Comparison of ENCODE assay signal across 8 cellular contexts in genomic region chr16:3857189-3858013, GRCh38. TPM values are rescaled to one million over a fixed set of nuclear protein-coding genes. Genes with fewer than 3 reads are reported as not detected.
DNase-seq lines count a peak whose midpoint lies in the region; ATAC-seq and TF ChIP-seq lines count a peak whose summit lies in the region.

No MANE protein-coding gene starts in this region.

- peak overlapping the region; percentile 36 for H3K4me3 Mint-ChIP-seq in stimulated activated memory B cell treated with anti-CD40 and anti-IgM and Interleukin-4, amounts not matched to agents 10 μg/mL and 1 μg/mL and 100 μg/mL, for 72 hours

- H3K27ac Mint-ChIP-seq in stimulated activated memory B cell treated with anti-CD40 and anti-IgM and Interleukin-4, amounts not matched to agents 10 μg/mL and 1 μg/mL and 100 μg/mL, for 72 hours = peak overlapping the region; percentile 73

- H3K4me1 Mint-ChIP-seq in stimulated activated memory B cell treated with anti-CD40 and anti-IgM and Interleukin-4, amounts not matched to agents 10 μg/mL and 1 μg/mL and 100 μg/mL, for 72 hours = peaks cover 88% of the 10 kb centered on the region

- peak; percentile 44 for ATAC-seq in GM19452 (IDR thresholded peaks at IDR 0.05; ENCODE audit: unreplicated experiment)
- peak; percentile 55 for ATAC-seq in stimulated activated memory B cell treated with anti-CD40 and anti-IgM and Interleukin-4, amounts not matched to agents 10 μg/mL and 1 μg/mL and 100 μg/mL, for 72 hours

- H3K4me3 ChIP-seq in fibroblast of the aortic adventitia (ENCODE audit: low read depth, low read length) = no peak overlapping the region

- no peak for TF ChIP-seq CTCF in fibroblast of the aortic adventitia (IDR thresholded peaks at IDR 0.05; ENCODE audit: insufficient read depth, low read length)

- DNase-seq in NOMO-1 treated with dmso at 0.1 percent for 144 hours (lab: John Stamatoyannopoulos, UW; ENCODE audit: unreplicated experiment) (peak; percentile 86), fibroblast of the aortic adventitia (ENCODE audit: low read depth) (peak; percentile 65), superior temporal gyrus (ENCODE audit: extremely low spot score) (no peak), NCI-H2029 (lab: John Stamatoyannopoulos, UW) (no peak), GDM1 (lab: John Stamatoyannopoulos, UW) (no peak), DMS53 treated with DMSO at 0.1 percent for 48 hours (lab: John Stamatoyannopoulos, UW; ENCODE audit: unreplicated experiment) (no peak)

- H3K36me3 Mint-ChIP-seq in stimulated activated memory B cell treated with anti-CD40 and anti-IgM and Interleukin-4, amounts not matched to agents 10 μg/mL and 1 μg/mL and 100 μg/mL, for 72 hours = no peaks in the 10 kb centered on the region

- no peaks in the 10 kb centered on the region for H3K9me3 Mint-ChIP-seq in stimulated activated memory B cell treated with anti-CD40 and anti-IgM and Interleukin-4, amounts not matched to agents 10 μg/mL and 1 μg/mL and 100 μg/mL, for 72 hours

- no peaks in the 10 kb centered on the region for H3K27me3 Mint-ChIP-seq in stimulated activated memory B cell treated with anti-CD40 and anti-IgM and Interleukin-4, amounts not matched to agents 10 μg/mL and 1 μg/mL and 100 μg/mL, for 72 hours

RNA-seq across cellular contexts. Expression of gene CREBBP, which starts 23.1 kb away (rescaled TPM):
- 26.6 and 31.5 TPM in 2 replicates for total RNA-seq in fibroblast of the aortic adventitia (ENCODE audit: low replicate concordance)

Comparison
In these comparisons a context has a peak if more than half of its experiments do, and no peak if none do; other contexts are left out.
1. DNase-seq: peak in NOMO-1 treated with dmso at 0.1 percent for 144 hours (single experiment) and fibroblast of the aortic adventitia (single experiment); none in superior temporal gyrus (single experiment), NCI-H2029 (single experiment), GDM1 (single experiment) and DMS53 treated with DMSO at 0.1 percent for 48 hours (single experiment).